In genomic region chr15:66923438-66923881, GRCh38 we compare ENCODE assay signal across 8 cellular contexts.
A peak's percentile ranks its signal among the peaks of the same experiment; 100 is the strongest.
DNase-seq lines count a peak whose midpoint lies in the region; ATAC-seq and TF ChIP-seq lines count a peak whose summit lies in the region.

No MANE protein-coding gene starts in this region.

- POLR2A ChIA-PET in activated CD4-positive, alpha-beta memory T cell treated with anti-CD3 and anti-CD28 coated beads for 36 hours (lab: Charles Lee) = no interaction called here

- CTCF ChIA-PET in activated CD4-positive, alpha-beta memory T cell treated with anti-CD3 and anti-CD28 coated beads for 36 hours (lab: Charles Lee) = interaction anchor here (0.6 kb wide), 1 partner anchor 257 kb away, joined by 3 read pairs; no protein-coding TSS in a partner anchor

- peak; percentile 14 for ATAC-seq in left ventricle myocardium superior
- no peak for ATAC-seq in GM21381 (IDR thresholded peaks at IDR 0.05; ENCODE audit: unreplicated experiment)

- H3K4me1 Mint-ChIP-seq in activated CD4-positive, alpha-beta memory T cell treated with anti-CD3 and anti-CD28 coated beads for 36 hours (ENCODE audit: low read depth) = peaks cover 6% of the 10 kb centered on the region

- H3K27me3 Mint-ChIP-seq in activated CD4-positive, alpha-beta memory T cell treated with anti-CD3 and anti-CD28 coated beads for 36 hours = peaks cover 7% of the 10 kb centered on the region

- H3K4me3 ChIP-seq in AG09309 (ENCODE audit: control insufficient read depth, low read depth, low read length) = no peak overlapping the region

- peaks cover 1% of the 10 kb centered on the region for H3K36me3 Mint-ChIP-seq in activated CD4-positive, alpha-beta memory T cell treated with anti-CD3 and anti-CD28 coated beads for 36 hours

- intact Hi-C loops in activated CD4-positive, alpha-beta memory T cell treated with anti-CD3 and anti-CD28 coated beads for 36 hours (cut with micrococcal nuclease) = no loop called here
- intact Hi-C loops in left ventricle myocardium superior (cut with micrococcal nuclease) = no loop called here

- H3K27ac Mint-ChIP-seq in activated CD4-positive, alpha-beta memory T cell treated with anti-CD3 and anti-CD28 coated beads for 36 hours = no peak overlapping the region

- peak; percentile 49 for TF ChIP-seq CTCF in AG09309 (IDR thresholded peaks at IDR 0.05; ENCODE audit: control insufficient read depth, insufficient read depth, low read depth, low read length, missing control alignments)

- DNase-seq in AG09309 (ENCODE audit: low read depth) (no peak), HuH-7 (ENCODE audit: low spot score) (peak; percentile 87), left ventricle myocardium superior (no peak), mucosa of gallbladder (ENCODE audit: low spot score) (no peak), KG1 (lab: John Stamatoyannopoulos, UW) (no peak)
- peak; percentile 59 for DNase-seq in activated CD4-positive, alpha-beta memory T cell treated with anti-CD3 and anti-CD28 coated beads for 36 hours
- peak; percentile 63 for DNase-seq in stimulated activated CD8-positive, alpha-beta memory T cell treated with anti-CD3 and anti-CD28 coated beads, Interleukin-4, amount 100 ng/mL, for 48 hours

- peaks cover 12% of the 10 kb centered on the region for H3K9me3 Mint-ChIP-seq in activated CD4-positive, alpha-beta memory T cell treated with anti-CD3 and anti-CD28 coated beads for 36 hours

- no peak overlapping the region for H3K4me3 Mint-ChIP-seq in activated CD4-positive, alpha-beta memory T cell treated with anti-CD3 and anti-CD28 coated beads for 36 hours

Comparison
In these comparisons a context has a peak if more than half of its experiments do, and no peak if none do; other contexts are left out.
1. DNase-seq: peak in HuH-7 (single experiment), activated CD4-positive, alpha-beta memory T cell treated with anti-CD3 and anti-CD28 coated beads for 36 hours (single experiment) and stimulated activated CD8-positive, alpha-beta memory T cell treated with anti-CD3 and anti-CD28 coated beads, Interleukin-4, amount 100 ng/mL, for 48 hours (single experiment); none in AG09309 (single experiment), left ventricle myocardium superior (single experiment), mucosa of gallbladder (single experiment) and KG1 (single experiment).